Comparison of ENCODE assay signal across 8 cellular contexts in genomic region chrX:115560978-115561604, GRCh38. TPM values are rescaled to one million over a fixed set of nuclear protein-coding genes. Genes with fewer than 3 reads are reported as not detected.
DNase-seq lines count a peak whose midpoint lies in the region; ATAC-seq, FAIRE-seq and TF ChIP-seq lines count a peak whose summit lies in the region.

Gene PLS3, plus strand, starts transcription at chrX:115561174. Its CDS starts 49,077 bp downstream, at chrX:115610251.

- H3K27ac Mint-ChIP-seq in activated naive CD8-positive, alpha-beta T cell treated with anti-CD3 and anti-CD28 coated beads, Interleukin-2, amount 50 U/mL, for 24 hours, result no peak within 1 kb of the TSS
- peak within 1 kb of the TSS in 1 of 8 donors; percentile 78 for H3K27ac Mint-ChIP-seq in CD8-positive, alpha-beta memory T cell

- POLR2A ChIA-PET in CD8-positive, alpha-beta memory T cell (lab: Charles Lee), result no interaction called here

- ATAC-seq in activated naive CD8-positive, alpha-beta T cell treated with anti-CD3 and anti-CD28 coated beads, Interleukin-2, amount 50 U/mL, for 24 hours, result peak; percentile 72

- TF ChIP-seq POLR2A in H54 (IDR thresholded peaks at IDR 0.05; ENCODE audit: low read depth, low read length), result peak; percentile 80

- intact Hi-C loops in head of caudate nucleus (cut with DNase I), result no loop called here

- H2AFZ ChIP-seq in neuron (ENCODE audit: low read depth, low read length), result peak within 1 kb of the TSS; percentile 14

- H3K36me3 Mint-ChIP-seq in activated naive CD8-positive, alpha-beta T cell treated with anti-CD3 and anti-CD28 coated beads, Interleukin-2, amount 50 U/mL, for 24 hours (ENCODE audit: low read depth), result no peaks in the 10 kb centered on the region
- H3K36me3 Mint-ChIP-seq in CD8-positive, alpha-beta memory T cell, result no peaks in the 10 kb centered on the region

- peak within 1 kb of the TSS; percentile 56 for H3K4me3 ChIP-seq in neuron (ENCODE audit: low read length)
- no peak within 1 kb of the TSS for H3K4me3 ChIP-seq in CD8-positive, alpha-beta memory T cell (ENCODE audit: low read length)

- no peaks in the 10 kb centered on the region for H3K4me1 ChIP-seq in neuron (ENCODE audit: insufficient read depth, low read length)
- H3K4me1 ChIP-seq in CD8-positive, alpha-beta memory T cell (ENCODE audit: insufficient read depth, low read length), result no peaks in the 10 kb centered on the region

- CTCF ChIA-PET in CD8-positive, alpha-beta memory T cell (lab: Charles Lee), result no interaction called here

- H3K36me3 ChIP-seq in neuron (ENCODE audit: insufficient read depth, low read length), result no peaks in the 10 kb centered on the region
- no peaks in the 10 kb centered on the region for H3K36me3 ChIP-seq in CD8-positive, alpha-beta memory T cell (ENCODE audit: insufficient read depth, low read length)

- H3K9me3 ChIP-seq in neuron (ENCODE audit: low read length), result no peaks in the 10 kb centered on the region
- H3K9me3 ChIP-seq in CD8-positive, alpha-beta memory T cell (ENCODE audit: low read length), result no peaks in the 10 kb centered on the region

- FAIRE-seq in H54 (lab: Jason Lieb, UNC), result peak; percentile 45

- DNase-seq in EL, result peak; percentile 87
- peak; percentile 61 for DNase-seq in H54 (ENCODE audit: insufficient read length, low spot score)
- peak; percentile 82 to 91 for DNase-seq in NCI-H2081 (lab: John Stamatoyannopoulos, UW)
- peak; percentile 13 for DNase-seq in activated naive CD8-positive, alpha-beta T cell treated with anti-CD3 and anti-CD28 coated beads, Interleukin-2, amount 50 U/mL, for 24 hours
- DNase-seq in head of caudate nucleus, result peak; percentile 61 to 91 (median 82)
- DNase-seq in CD8-positive, alpha-beta memory T cell, result no peak
- DNase-seq in activated effector memory CD4-positive, alpha-beta T cell treated with anti-CD3 and anti-CD28 coated beads, Interleukin-2, amount 50 U/mL, for 16 hours, result no peak

- H3K4me3 Mint-ChIP-seq in activated naive CD8-positive, alpha-beta T cell treated with anti-CD3 and anti-CD28 coated beads, Interleukin-2, amount 50 U/mL, for 24 hours, result peak within 1 kb of the TSS; percentile 64
- peak within 1 kb of the TSS in 1 of 7 donors; percentile 79 for H3K4me3 Mint-ChIP-seq in CD8-positive, alpha-beta memory T cell

- no peaks in the 10 kb centered on the region for H3K9me3 Mint-ChIP-seq in activated naive CD8-positive, alpha-beta T cell treated with anti-CD3 and anti-CD28 coated beads, Interleukin-2, amount 50 U/mL, for 24 hours
- H3K9me3 Mint-ChIP-seq in CD8-positive, alpha-beta memory T cell, result no peaks in the 10 kb centered on the region

- H3K27ac ChIP-seq in CD8-positive, alpha-beta memory T cell (ENCODE audit: low read depth, low read length), result no peak within 1 kb of the TSS

- H3K27me3 ChIP-seq in neuron (ENCODE audit: insufficient read depth, low read length), result no peaks in the 10 kb centered on the region
- no peaks in the 10 kb centered on the region for H3K27me3 ChIP-seq in CD8-positive, alpha-beta memory T cell (ENCODE audit: insufficient read depth, low read length, poor library complexity, severe bottlenecking)

- H3K27me3 Mint-ChIP-seq in activated naive CD8-positive, alpha-beta T cell treated with anti-CD3 and anti-CD28 coated beads, Interleukin-2, amount 50 U/mL, for 24 hours, result peaks cover 26% of the 10 kb centered on the region
- peaks cover 0 to 25% of the 10 kb centered on the region in 2 donors for H3K27me3 Mint-ChIP-seq in CD8-positive, alpha-beta memory T cell

- no peaks in the 10 kb centered on the region for H3K4me1 Mint-ChIP-seq in activated naive CD8-positive, alpha-beta T cell treated with anti-CD3 and anti-CD28 coated beads, Interleukin-2, amount 50 U/mL, for 24 hours
- no peaks in the 10 kb centered on the region for H3K4me1 Mint-ChIP-seq in CD8-positive, alpha-beta memory T cell

RNA-seq across cellular contexts. Expression of gene PLS3, which starts in this region (rescaled TPM):
- under 1 TPM; 0.51 to 0.66 TPM for total RNA-seq in CD8-positive, alpha-beta memory T cell
- not detected for polyA plus RNA-seq in CD8-positive, alpha-beta memory T cell

Comparison
In these comparisons a context has a peak if more than half of its experiments do, and no peak if none do; other contexts are left out.
1. DNase-seq: peak in EL (single experiment), H54 (single experiment), NCI-H2081 (2 of 2), activated naive CD8-positive, alpha-beta T cell treated with anti-CD3 and anti-CD28 coated beads, Interleukin-2, amount 50 U/mL, for 24 hours (single experiment) and head of caudate nucleus (42 of 42); none in CD8-positive, alpha-beta memory T cell (0 of 5) and activated effector memory CD4-positive, alpha-beta T cell treated with anti-CD3 and anti-CD28 coated beads, Interleukin-2, amount 50 U/mL, for 16 hours (single experiment).